ENCODE assay signal across 8 cellular contexts in the genomic region with DNA sequence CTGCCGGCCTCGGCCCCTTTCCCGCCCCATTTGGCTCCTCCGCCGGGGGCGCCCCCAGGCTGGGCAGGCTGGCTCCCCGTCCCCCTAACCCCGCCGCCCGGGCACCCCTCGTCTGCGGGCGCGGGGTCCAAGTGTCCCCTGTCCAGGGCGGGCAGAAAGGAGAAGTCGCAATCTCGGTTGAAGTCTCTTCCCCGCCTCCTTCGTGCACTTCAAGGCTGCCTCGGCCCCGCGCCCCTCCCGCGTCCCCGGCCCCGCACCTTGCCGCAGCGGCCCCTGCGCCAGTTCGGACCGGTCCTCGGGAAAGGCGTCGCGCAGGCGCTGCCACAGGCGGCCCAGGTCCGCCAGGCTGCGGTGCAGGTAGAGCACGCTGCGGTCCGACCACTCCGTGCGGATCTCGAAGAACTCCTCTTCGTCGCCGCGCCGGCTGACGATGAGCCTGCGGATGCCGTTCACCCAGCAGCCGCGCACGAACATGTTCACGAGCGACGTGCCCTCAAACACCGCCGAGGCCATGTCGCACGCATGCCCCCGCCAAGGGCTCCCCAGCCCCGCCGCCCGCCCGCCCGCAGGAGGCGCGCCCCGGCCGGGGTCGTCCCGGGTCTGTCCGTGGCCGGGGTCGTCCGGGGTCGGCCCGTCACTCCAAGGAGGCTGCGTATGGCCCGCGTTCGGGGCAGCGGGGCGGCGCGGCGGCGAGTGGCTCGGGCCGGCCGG. TPM values are rescaled to one million over a fixed set of nuclear protein-coding genes. Genes with fewer than 3 reads are reported as not detected.
DNase-seq lines count a peak whose midpoint lies in the region; ATAC-seq and TF ChIP-seq lines count a peak whose summit lies in the region.

A gene with protein sequence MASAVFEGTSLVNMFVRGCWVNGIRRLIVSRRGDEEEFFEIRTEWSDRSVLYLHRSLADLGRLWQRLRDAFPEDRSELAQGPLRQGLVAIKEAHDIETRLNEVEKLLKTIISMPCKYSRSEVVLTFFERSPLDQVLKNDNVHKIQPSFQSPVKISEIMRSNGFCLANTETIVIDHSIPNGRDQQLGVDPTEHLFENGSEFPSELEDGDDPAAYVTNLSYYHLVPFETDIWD (minus strand): TSS at position 695 of the 711 bp plus-strand sequence. CDS start 182 bp downstream, at position 513.

- peaks cover 3% of the 10 kb centered on the region for H3K4me1 Mint-ChIP-seq in activated CD4-positive, alpha-beta memory T cell treated with anti-CD3 and anti-CD28 coated beads, Interleukin-2, amount 10 ng/mL, durations not matched to agents 7 days and 5 days

- no peaks in the 10 kb centered on the region for H3K9me3 ChIP-seq in neuron (ENCODE audit: low read length)

- no peak for TF ChIP-seq CTCF in fibroblast of pulmonary artery (IDR thresholded peaks at IDR 0.05; ENCODE audit: low read length, missing control alignments)

- H3K9me3 Mint-ChIP-seq in activated CD4-positive, alpha-beta memory T cell treated with anti-CD3 and anti-CD28 coated beads, Interleukin-2, amount 10 ng/mL, durations not matched to agents 7 days and 5 days: no peaks in the 10 kb centered on the region

- ATAC-seq in HG03139 (IDR thresholded peaks at IDR 0.05; ENCODE audit: unreplicated experiment): peak; percentile 3
- no peak for ATAC-seq in HG02610 (IDR thresholded peaks at IDR 0.05; ENCODE audit: unreplicated experiment)

- no peaks in the 10 kb centered on the region for H3K36me3 Mint-ChIP-seq in activated CD4-positive, alpha-beta memory T cell treated with anti-CD3 and anti-CD28 coated beads, Interleukin-2, amount 10 ng/mL, durations not matched to agents 7 days and 5 days (ENCODE audit: low read depth)

- H3K4me3 Mint-ChIP-seq in activated CD4-positive, alpha-beta memory T cell treated with anti-CD3 and anti-CD28 coated beads, Interleukin-2, amount 10 ng/mL, durations not matched to agents 7 days and 5 days: peak within 1 kb of the TSS; percentile 37

- H3K4me3 ChIP-seq in fibroblast of pulmonary artery (replicated peaks; ENCODE audit: low read depth, low read length) (peak within 1 kb of the TSS; percentile 67), neuron (ENCODE audit: low read length) (peak within 1 kb of the TSS; percentile 95)

- CTCF ChIA-PET in activated CD4-positive, alpha-beta memory T cell treated with anti-CD3 and anti-CD28 coated beads, Interleukin-2, amount 10 ng/mL, durations not matched to agents 7 days and 5 days (lab: Charles Lee): interaction anchor here (1.6 to 1.8 kb wide), 2 partner anchors 227 to 245 kb away, joined by 4 to 5 read pairs; no protein-coding TSS in a partner anchor

- POLR2A ChIA-PET in activated CD4-positive, alpha-beta memory T cell treated with anti-CD3 and anti-CD28 coated beads, Interleukin-2, amount 10 ng/mL, durations not matched to agents 7 days and 5 days (lab: Charles Lee): no interaction called here

- peaks cover 37% of the 10 kb centered on the region for H3K27me3 Mint-ChIP-seq in activated CD4-positive, alpha-beta memory T cell treated with anti-CD3 and anti-CD28 coated beads, Interleukin-2, amount 10 ng/mL, durations not matched to agents 7 days and 5 days

- no peak within 1 kb of the TSS for H3K27ac Mint-ChIP-seq in activated CD4-positive, alpha-beta memory T cell treated with anti-CD3 and anti-CD28 coated beads, Interleukin-2, amount 10 ng/mL, durations not matched to agents 7 days and 5 days

- H3K4me1 ChIP-seq in neuron (ENCODE audit: insufficient read depth, low read length): peaks cover 30% of the 10 kb centered on the region

- H2AFZ ChIP-seq in neuron (ENCODE audit: low read depth, low read length): peak within 1 kb of the TSS; percentile 72

- no peaks in the 10 kb centered on the region for H3K36me3 ChIP-seq in neuron (ENCODE audit: insufficient read depth, low read length)

- H3K27me3 ChIP-seq in neuron (ENCODE audit: insufficient read depth, low read length): no peaks in the 10 kb centered on the region

- DNase-seq in NCI-H2227 (lab: John Stamatoyannopoulos, UW; ENCODE audit: unreplicated experiment): peak; percentile 42
- no peak for DNase-seq in NCI-H2227 treated with DMSO at 0.1 percent for 48 hours (lab: John Stamatoyannopoulos, UW)
- peak; percentile 42 for DNase-seq in activated CD4-positive, alpha-beta memory T cell treated with anti-CD3 and anti-CD28 coated beads, Interleukin-2, amount 10 ng/mL, durations not matched to agents 7 days and 5 days
- DNase-seq in fibroblast of pulmonary artery (ENCODE audit: low read depth): peak; percentile 27
- DNase-seq in amniotic stem cell (lab: John Stamatoyannopoulos, UW): no peak

RNA-seq across cellular contexts. Expression of the gene that starts here (rescaled TPM):
- 1 to 10 TPM; 1.1 to 1.4 TPM for total RNA-seq in activated CD4-positive, alpha-beta memory T cell treated with anti-CD3 and anti-CD28 coated beads, Interleukin-2, amount 10 ng/mL, durations not matched to agents 7 days and 5 days

Comparison
In these comparisons a context has a peak if more than half of its experiments do, and no peak if none do; other contexts are left out.
1. DNase-seq: peak in NCI-H2227 (single experiment), activated CD4-positive, alpha-beta memory T cell treated with anti-CD3 and anti-CD28 coated beads, Interleukin-2, amount 10 ng/mL, durations not matched to agents 7 days and 5 days (single experiment) and fibroblast of pulmonary artery (single experiment); none in NCI-H2227 treated with DMSO at 0.1 percent for 48 hours (single experiment) and amniotic stem cell (single experiment).